ENCODE assay signal across 26 cellular contexts in the genomic region with DNA sequence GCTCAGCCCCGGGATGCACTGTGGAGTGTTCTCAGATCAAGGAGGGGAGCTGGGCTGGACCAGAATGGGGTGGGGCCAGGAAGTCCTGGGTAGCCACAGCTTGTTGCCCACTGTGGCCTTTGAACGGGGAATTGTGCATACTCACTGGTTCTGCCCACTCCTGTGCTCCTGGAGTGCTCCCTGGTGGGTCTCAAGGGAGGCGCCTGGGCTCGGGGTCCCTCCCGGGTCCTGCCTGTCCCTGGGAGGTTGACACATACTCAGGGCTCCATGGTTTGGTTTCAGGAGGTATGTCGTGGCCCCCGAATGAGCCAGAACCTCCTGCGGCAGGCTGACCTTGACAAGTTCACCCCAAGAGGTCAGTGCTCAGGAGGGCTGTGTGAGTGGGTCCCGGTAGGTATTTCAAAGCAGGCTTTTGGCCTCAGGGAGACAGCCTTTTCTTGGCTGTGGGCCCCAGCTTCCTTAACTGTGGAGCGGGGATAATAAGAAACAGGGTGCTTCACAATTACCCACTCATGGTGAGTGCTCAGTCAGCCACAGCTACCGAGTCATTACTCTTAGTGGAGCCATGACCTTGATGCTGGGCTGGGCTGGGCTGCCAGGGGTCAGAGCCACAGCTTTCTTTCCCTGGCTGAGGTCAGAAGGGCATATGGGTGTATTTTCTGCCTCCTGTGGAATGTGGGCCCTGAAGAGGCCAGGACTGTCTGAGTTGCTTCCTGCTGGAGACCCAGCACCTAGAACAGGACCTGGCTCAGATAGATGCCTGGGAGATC. TPM values are rescaled to one million over a fixed set of nuclear protein-coding genes. Genes with fewer than 3 reads are reported as not detected.
A peak's percentile ranks its signal among the peaks of the same experiment; 100 is the strongest.
DNase-seq lines count a peak whose midpoint lies in the region; ATAC-seq, FAIRE-seq and TF ChIP-seq lines count a peak whose summit lies in the region.
"Had no signal": no experiment of that assay in that cellular context is flagged by ENCODE, and none has a peak within 500 bp of the region (broad histone marks: within the 10 kb centered on the region; RNA-seq: fewer than 3 reads in every experiment).

No MANE protein-coding gene starts in this region.

- no peaks in the 10 kb centered on the region for H4K20me1 ChIP-seq in HepG2 (ENCODE audit: insufficient read depth, low read length)

- H2AFZ ChIP-seq in HepG2 (ENCODE audit: low read length) = no peak overlapping the region

- TF ChIP-seq CTCF in cardiac muscle cell (IDR thresholded peaks at IDR 0.05; ENCODE audit: low read depth, low read length) (no peak), left ventricle myocardium inferior (IDR thresholded peaks at IDR 0.05; ENCODE audit: borderline replicate concordance) (no peak), RWPE2 (IDR thresholded peaks at IDR 0.05; ENCODE audit: poor library complexity, severe bottlenecking) (no peak), HepG2 (CRISPR knock-in tag; IDR thresholded peaks at IDR 0.05) (peak; percentile 54)

- CTCF ChIA-PET in HepG2 (lab: Yijun Ruan, JAX; ENCODE audit: low intra/inter-chr PET ratio, low total read pairs) = no interaction called here
- CTCF ChIA-PET in activated CD8-positive, alpha-beta T cell treated with anti-CD3 and anti-CD28 coated beads, Interleukin-2, amount 10 ng/mL, durations not matched to agents 7 days and 5 days (lab: Charles Lee) = interaction anchor here (0.9 kb wide), 1 partner anchor 15 kb away, joined by 3 read pairs; no protein-coding TSS in a partner anchor

- BruUV-seq in HepG2 (replicated peaks; lab: Mats Ljungman, UMichigan) = no TSS peak

- peak overlapping the region; percentile 79 for H3K27ac ChIP-seq in cardiac muscle cell
- H3K27ac ChIP-seq in left ventricle myocardium inferior (replicated peaks) = no peak overlapping the region
- H3K27ac ChIP-seq in RWPE2 (ENCODE audit: poor library complexity, severe bottlenecking) = no peak overlapping the region
- H3K27ac ChIP-seq in HepG2 (ENCODE audit: extremely low read length, insufficient read depth, low read length) = no peak overlapping the region
- H3K27ac ChIP-seq: colonic mucosa, foreskin keratinocyte, SJSA1, testis, vagina had no signal

- no peak for TF ChIP-seq RAD21 in HepG2 (CRISPR knock-in tag; IDR thresholded peaks at IDR 0.05)

- H3K27me3 ChIP-seq in cardiac muscle cell = peaks cover 7% of the 10 kb centered on the region
- H3K27me3 ChIP-seq in left ventricle myocardium inferior (ENCODE audit: low read depth) = no peaks in the 10 kb centered on the region
- H3K27me3 ChIP-seq in RWPE2 (ENCODE audit: insufficient read depth, poor library complexity, severe bottlenecking) = no peaks in the 10 kb centered on the region
- H3K27me3 ChIP-seq in HepG2 (ENCODE audit: control insufficient read depth in 1 of 2, insufficient read depth in 2 of 2, low read length in 2 of 2) = no peaks in the 10 kb centered on the region
- H3K27me3 ChIP-seq: colonic mucosa, SJSA1, testis, vagina had no signal

- in situ Hi-C loops in HepG2 (cut with HindIII; ENCODE audit: extremely low pct_ligation_motif_present, low pct_unique_long_range_greater_than_20kb) = no loop called here

- H3K9me3 Mint-ChIP-seq in stimulated activated effector memory CD8-positive, alpha-beta T cell treated with anti-CD3 and anti-CD28 coated beads, Interleukin-12 subunit alpha, Interleukin-12 subunit beta, amount 100 ng/mL, for 72 hours = no peaks in the 10 kb centered on the region
- H3K9me3 Mint-ChIP-seq in activated CD8-positive, alpha-beta T cell treated with anti-CD3 and anti-CD28 coated beads, Interleukin-2, amount 10 ng/mL, durations not matched to agents 7 days and 5 days (ENCODE audit: insufficient read depth) = no peaks in the 10 kb centered on the region
- H3K9me3 Mint-ChIP-seq: effector memory CD8-positive, alpha-beta T cell; immature natural killer cell; T-helper 1 cell treated with Interleukin-12 subunit alpha and Interleukin-12 subunit beta and Interleukin-4 antibody, amounts not matched to agents 30 μg/mL and 1 μg/mL, for 36 hours had no signal

- peaks cover 14% of the 10 kb centered on the region for H3K4me1 ChIP-seq in cardiac muscle cell (ENCODE audit: low read depth)
- peaks cover 17% of the 10 kb centered on the region for H3K4me1 ChIP-seq in left ventricle myocardium inferior
- peaks cover 3% of the 10 kb centered on the region for H3K4me1 ChIP-seq in RWPE2 (ENCODE audit: insufficient read depth, poor library complexity, severe bottlenecking)
- peaks cover 42% of the 10 kb centered on the region for H3K4me1 ChIP-seq in HepG2 (ENCODE audit: insufficient read depth, low read length)
- H3K4me1 ChIP-seq: colonic mucosa, SJSA1, vagina had no signal

- no peak overlapping the region for H3K9ac ChIP-seq in HepG2 (ENCODE audit: insufficient read depth, low read depth, low read length)

- H3K27ac Mint-ChIP-seq in stimulated activated effector memory CD8-positive, alpha-beta T cell treated with anti-CD3 and anti-CD28 coated beads, Interleukin-12 subunit alpha, Interleukin-12 subunit beta, amount 100 ng/mL, for 72 hours = peak overlapping the region; percentile 41
- no peak overlapping the region for H3K27ac Mint-ChIP-seq in activated CD8-positive, alpha-beta T cell treated with anti-CD3 and anti-CD28 coated beads, Interleukin-2, amount 10 ng/mL, durations not matched to agents 7 days and 5 days
- H3K27ac Mint-ChIP-seq: T-helper 1 cell treated with Interleukin-12 subunit alpha and Interleukin-12 subunit beta and Interleukin-4 antibody, amounts not matched to agents 30 μg/mL and 1 μg/mL, for 36 hours had no signal

- no peaks in the 10 kb centered on the region for H3K36me3 Mint-ChIP-seq in stimulated activated effector memory CD8-positive, alpha-beta T cell treated with anti-CD3 and anti-CD28 coated beads, Interleukin-12 subunit alpha, Interleukin-12 subunit beta, amount 100 ng/mL, for 72 hours
- no peaks in the 10 kb centered on the region for H3K36me3 Mint-ChIP-seq in activated CD8-positive, alpha-beta T cell treated with anti-CD3 and anti-CD28 coated beads, Interleukin-2, amount 10 ng/mL, durations not matched to agents 7 days and 5 days (ENCODE audit: low read depth)

- no peak overlapping the region for H3K4me3 Mint-ChIP-seq in stimulated activated effector memory CD8-positive, alpha-beta T cell treated with anti-CD3 and anti-CD28 coated beads, Interleukin-12 subunit alpha, Interleukin-12 subunit beta, amount 100 ng/mL, for 72 hours
- no peak overlapping the region for H3K4me3 Mint-ChIP-seq in activated CD8-positive, alpha-beta T cell treated with anti-CD3 and anti-CD28 coated beads, Interleukin-2, amount 10 ng/mL, durations not matched to agents 7 days and 5 days
- H3K4me3 Mint-ChIP-seq: effector memory CD8-positive, alpha-beta T cell; immature natural killer cell; T-helper 1 cell treated with Interleukin-12 subunit alpha and Interleukin-12 subunit beta and Interleukin-4 antibody, amounts not matched to agents 30 μg/mL and 1 μg/mL, for 36 hours had no signal

- H3K4me1 Mint-ChIP-seq in stimulated activated effector memory CD8-positive, alpha-beta T cell treated with anti-CD3 and anti-CD28 coated beads, Interleukin-12 subunit alpha, Interleukin-12 subunit beta, amount 100 ng/mL, for 72 hours = peaks cover 9% of the 10 kb centered on the region
- no peaks in the 10 kb centered on the region for H3K4me1 Mint-ChIP-seq in activated CD8-positive, alpha-beta T cell treated with anti-CD3 and anti-CD28 coated beads, Interleukin-2, amount 10 ng/mL, durations not matched to agents 7 days and 5 days (ENCODE audit: low read depth)

- no peaks in the 10 kb centered on the region for H3K27me3 Mint-ChIP-seq in activated CD8-positive, alpha-beta T cell treated with anti-CD3 and anti-CD28 coated beads, Interleukin-2, amount 10 ng/mL, durations not matched to agents 7 days and 5 days (ENCODE audit: low read depth)
- H3K27me3 Mint-ChIP-seq: effector memory CD8-positive, alpha-beta T cell had no signal

- DNase-seq in cardiac muscle cell (ENCODE audit: low read depth in 1 of 2, low spot score in 1 of 2) = peak in 1 of 2 donors; percentile 44
- DNase-seq in left ventricle myocardium inferior = no peak
- no peak for DNase-seq in RWPE2 (ENCODE audit: low spot score)
- DNase-seq in HepG2 (ENCODE audit: low spot score) = peak; percentile 37
- DNase-seq in stimulated activated effector memory CD8-positive, alpha-beta T cell treated with anti-CD3 and anti-CD28 coated beads, Interleukin-12 subunit alpha, Interleukin-12 subunit beta, amount 100 ng/mL, for 72 hours (ENCODE audit: low spot score in 2 of 2) = no peak
- no peak for DNase-seq in activated CD8-positive, alpha-beta T cell treated with anti-CD3 and anti-CD28 coated beads, Interleukin-2, amount 10 ng/mL, durations not matched to agents 7 days and 5 days
- no peak for DNase-seq in foreskin melanocyte
- DNase-seq: amniotic stem cell; Caco-2; colonic mucosa; DMS79; effector memory CD8-positive, alpha-beta T cell; foreskin keratinocyte; GOT3; immature natural killer cell; NCI-H1048; NCI-H2029 treated with DMSO at 0.1 percent for 48 hours; NCI-H345; PC-3; small intestine; stimulated activated CD4-positive, alpha-beta T cell treated with anti-CD3 and anti-CD28 coated beads, Interleukin-1b, Interleukin-23, amount 100 ng/mL, for 48 hours; testis had no signal

- TF ChIP-seq POLR2A in HepG2 (IDR thresholded peaks at IDR 0.05; ENCODE audit: insufficient read depth in 1 of 2, low read depth in 2 of 2, low read length in 2 of 2) = no peak

- POLR2A ChIA-PET in HepG2 (lab: Yijun Ruan, JAX) = interaction anchor here (0.7 to 2.3 kb wide), 8 partner anchors 23 to 45 kb away, joined by 3 to 7 read pairs (median 5); a partner anchor contains a TSS
- POLR2A ChIA-PET in activated CD8-positive, alpha-beta T cell treated with anti-CD3 and anti-CD28 coated beads, Interleukin-2, amount 10 ng/mL, durations not matched to agents 7 days and 5 days (lab: Charles Lee) = no interaction called here

- TF ChIP-seq EP300 in HepG2 (IDR thresholded peaks at IDR 0.05; ENCODE audit: low read depth in 2 of 2, low read length in 2 of 2) (no peak), HepG2 (CRISPR knock-in tag; IDR thresholded peaks at IDR 0.05; ENCODE audit: borderline replicate concordance) (no peak)

- no peaks in the 10 kb centered on the region for H3K79me2 ChIP-seq in HepG2 (ENCODE audit: insufficient read depth, low read length)

- FAIRE-seq in HepG2 (lab: Jason Lieb, UNC) = peak; percentile 71
- FAIRE-seq: small intestine had no signal

- H3K36me3 ChIP-seq in cardiac muscle cell = no peaks in the 10 kb centered on the region
- no peaks in the 10 kb centered on the region for H3K36me3 ChIP-seq in left ventricle myocardium inferior
- no peaks in the 10 kb centered on the region for H3K36me3 ChIP-seq in RWPE2 (ENCODE audit: low read depth)
- no peaks in the 10 kb centered on the region for H3K36me3 ChIP-seq in HepG2 (replicated peaks in 1 of 2; ENCODE audit: control insufficient read depth in 1 of 2, insufficient read depth in 2 of 2, low read length in 2 of 2)
- H3K36me3 ChIP-seq: colonic mucosa, SJSA1, vagina had no signal

- ATAC-seq in RWPE2 (ENCODE audit: low read depth) = 0 out of 3 replicates have a peak, but pooled peaks have one; percentile 11
- peak; percentile 63 for ATAC-seq in HepG2
- no peak for ATAC-seq in stimulated activated effector memory CD8-positive, alpha-beta T cell treated with anti-CD3 and anti-CD28 coated beads, Interleukin-12 subunit alpha, Interleukin-12 subunit beta, amount 100 ng/mL, for 72 hours
- no peak for ATAC-seq in activated CD8-positive, alpha-beta T cell treated with anti-CD3 and anti-CD28 coated beads, Interleukin-2, amount 10 ng/mL, durations not matched to agents 7 days and 5 days
- ATAC-seq in HG02763 (IDR thresholded peaks at IDR 0.05; ENCODE audit: unreplicated experiment) = no peak
- ATAC-seq: effector memory CD8-positive, alpha-beta T cell; foreskin keratinocyte; PC-3 had no signal

- intact Hi-C loops in left ventricle myocardium inferior (cut with micrococcal nuclease) (no loop called here), HepG2 (cut with micrococcal nuclease; ENCODE audit: unreplicated experiment) (no loop called here)

- peak overlapping the region; percentile 34 for H3K4me2 ChIP-seq in HepG2 (ENCODE audit: low read depth, low read length)

- no peak overlapping the region for H3K4me3 ChIP-seq in cardiac muscle cell
- H3K4me3 ChIP-seq in left ventricle myocardium inferior = no peak overlapping the region
- H3K4me3 ChIP-seq in RWPE2 (ENCODE audit: severe bottlenecking) = no peak overlapping the region
- no peak overlapping the region for H3K4me3 ChIP-seq in HepG2 (replicated peaks in 1 of 3; ENCODE audit: insufficient read depth in 1 of 3, low read depth in 2 of 3, low read length in 3 of 3)
- H3K4me3 ChIP-seq: colonic mucosa, SJSA1, testis, vagina had no signal

- WGBS in HepG2 (ENCODE audit: low lambda C conversion rate) = 30% methylated on average over 2 of the region's 11 CpGs

- H3K9me3 ChIP-seq in cardiac muscle cell (ENCODE audit: low read depth) (no peaks in the 10 kb centered on the region), left ventricle myocardium inferior (replicated peaks) (no peaks in the 10 kb centered on the region), RWPE2 (ENCODE audit: severe bottlenecking) (no peaks in the 10 kb centered on the region), HepG2 (ENCODE audit: low read length) (no peaks in the 10 kb centered on the region)
- H3K9me3 ChIP-seq: Caco-2, colonic mucosa, SJSA1, testis, vagina had no signal

RNA-seq across cellular contexts. Expression of a gene that starts 7.6 kb away (rescaled TPM):
- total RNA-seq in cardiac muscle cell (3.2 and 3.6 TPM in 2 replicates), left ventricle myocardium inferior (2.2 TPM), HepG2 (2016; rRNA removed; fragmentation: Illumina TruSeq; extraction: Trizol) (0.42 and 0.64 TPM in 2 replicates)
- polyA plus RNA-seq in cardiac muscle cell (0.81 and 1.4 TPM in 2 replicates), HepG2 (2011; rRNA removed) (3.5 and 4.8 TPM in 2 replicates)
- under 0.01 and 0.35 TPM in 2 replicates for total RNA-seq in HepG2 (2016; cell fraction: cytosol; rRNA removed; fragmentation: Illumina TruSeq; extraction: Trizol; ENCODE audit: low read depth)
- 0.18 and 0.74 TPM in 2 replicates for total RNA-seq in HepG2 (2016; cell fraction: insoluble cytoplasmic fraction; rRNA removed; fragmentation: Illumina TruSeq; extraction: Trizol)
- total RNA-seq in HepG2 (2016; cell fraction: membrane; rRNA removed; fragmentation: Illumina TruSeq; extraction: Trizol) = 0.07 and 0.22 TPM in 2 replicates
- 1.7 and 2.1 TPM in 2 replicates for total RNA-seq in HepG2 (2016; cell fraction: nucleus; rRNA removed; fragmentation: Illumina TruSeq; extraction: Trizol)
- 0.85 and 1.5 TPM in 2 replicates for polyA plus RNA-seq in HepG2 (2011; cell fraction: cytosol; rRNA removed)
- polyA plus RNA-seq in HepG2 (2011; cell fraction: nucleus; rRNA removed) = 32.0 and 33.0 TPM in 2 replicates
- 2.0 and 3.0 TPM in 2 replicates for polyA plus RNA-seq in HepG2 (2012)
- 0.07 TPM in 1 of 2 replicates, not detected in the other for polyA plus RNA-seq in HepG2 (2016; cell fraction: cytosol; fragmentation: Illumina TruSeq; extraction: Trizol; ENCODE audit: low read depth)
- polyA plus RNA-seq in HepG2 (2016; cell fraction: insoluble cytoplasmic fraction; fragmentation: Illumina TruSeq; extraction: Trizol; ENCODE audit: low read depth) = 0.13 and 0.34 TPM in 2 replicates
- polyA plus RNA-seq in HepG2 (2016; cell fraction: membrane; fragmentation: Illumina TruSeq; extraction: Trizol; ENCODE audit: low read depth) = 0.09 and 0.14 TPM in 2 replicates
- 1.9 and 2.5 TPM in 2 replicates for polyA plus RNA-seq in HepG2 (2016; cell fraction: nucleus; fragmentation: Illumina TruSeq; extraction: Trizol; ENCODE audit: insufficient read depth, low read depth)
- polyA minus RNA-seq in HepG2 (2011; rRNA and poly(A)+ RNA removed; ENCODE audit: low replicate concordance) = 8.3 and 11.0 TPM in 2 replicates
- polyA minus RNA-seq in HepG2 (2011; cell fraction: cytosol; rRNA and poly(A)+ RNA removed) = 0.35 and 0.99 TPM in 2 replicates
- polyA minus RNA-seq in HepG2 (2011; cell fraction: nucleus; rRNA and poly(A)+ RNA removed) = 12.2 and 14.8 TPM in 2 replicates
- 10 to 100 TPM; 18.1 to 20.2 TPM for total RNA-seq in activated CD8-positive, alpha-beta T cell treated with anti-CD3 and anti-CD28 coated beads, Interleukin-2, amount 10 ng/mL, durations not matched to agents 7 days and 5 days

RNA-seq across cellular contexts. Expression of a gene that starts 36.1 kb away (rescaled TPM):
- 6.9 and 11.5 TPM in 2 replicates for total RNA-seq in cardiac muscle cell
- 1.2 and 8.6 TPM in 2 replicates for polyA plus RNA-seq in cardiac muscle cell
- total RNA-seq in left ventricle myocardium inferior = 4.0 TPM
- 91.7 and 126 TPM in 2 replicates for total RNA-seq in HepG2 (2016; rRNA removed; fragmentation: Illumina TruSeq; extraction: Trizol)
- 33.8 and 34.0 TPM in 2 replicates for total RNA-seq in HepG2 (2016; cell fraction: cytosol; rRNA removed; fragmentation: Illumina TruSeq; extraction: Trizol; ENCODE audit: low read depth)
- total RNA-seq in HepG2 (2016; cell fraction: insoluble cytoplasmic fraction; rRNA removed; fragmentation: Illumina TruSeq; extraction: Trizol) = 89.0 and 132 TPM in 2 replicates
- 68.4 and 70.3 TPM in 2 replicates for total RNA-seq in HepG2 (2016; cell fraction: membrane; rRNA removed; fragmentation: Illumina TruSeq; extraction: Trizol)
- total RNA-seq in HepG2 (2016; cell fraction: nucleus; rRNA removed; fragmentation: Illumina TruSeq; extraction: Trizol) = 155 and 170 TPM in 2 replicates
- polyA plus RNA-seq in HepG2 (2011; rRNA removed) = 70.0 and 102 TPM in 2 replicates
- polyA plus RNA-seq in HepG2 (2011; cell fraction: cytosol; rRNA removed) = 57.2 and 86.0 TPM in 2 replicates
- polyA plus RNA-seq in HepG2 (2011; cell fraction: nucleus; rRNA removed) = 489 and 498 TPM in 2 replicates
- 41.5 and 43.2 TPM in 2 replicates for polyA plus RNA-seq in HepG2 (2012)
- 21.7 and 24.0 TPM in 2 replicates for polyA plus RNA-seq in HepG2 (2016; cell fraction: cytosol; fragmentation: Illumina TruSeq; extraction: Trizol; ENCODE audit: low read depth)
- 64.0 and 68.6 TPM in 2 replicates for polyA plus RNA-seq in HepG2 (2016; cell fraction: insoluble cytoplasmic fraction; fragmentation: Illumina TruSeq; extraction: Trizol; ENCODE audit: low read depth)
- polyA plus RNA-seq in HepG2 (2016; cell fraction: membrane; fragmentation: Illumina TruSeq; extraction: Trizol; ENCODE audit: low read depth) = 44.9 and 46.0 TPM in 2 replicates
- polyA plus RNA-seq in HepG2 (2016; cell fraction: nucleus; fragmentation: Illumina TruSeq; extraction: Trizol; ENCODE audit: insufficient read depth, low read depth) = 216 and 226 TPM in 2 replicates
- 13.9 and 184 TPM in 2 replicates for polyA minus RNA-seq in HepG2 (2011; rRNA and poly(A)+ RNA removed; ENCODE audit: low replicate concordance)
- polyA minus RNA-seq in HepG2 (2011; cell fraction: cytosol; rRNA and poly(A)+ RNA removed) = 18.4 and 23.4 TPM in 2 replicates
- polyA minus RNA-seq in HepG2 (2011; cell fraction: nucleus; rRNA and poly(A)+ RNA removed) = 164 and 185 TPM in 2 replicates
- 10 to 100 TPM; 24.7 to 25.6 TPM for total RNA-seq in activated CD8-positive, alpha-beta T cell treated with anti-CD3 and anti-CD28 coated beads, Interleukin-2, amount 10 ng/mL, durations not matched to agents 7 days and 5 days

RNA-seq across cellular contexts. Expression of a gene that starts 45.3 kb away (rescaled TPM):
- 30.7 and 36.6 TPM in 2 replicates for total RNA-seq in cardiac muscle cell
- 35.4 and 49.0 TPM in 2 replicates for polyA plus RNA-seq in cardiac muscle cell
- total RNA-seq in left ventricle myocardium inferior = 61.6 TPM
- total RNA-seq in HepG2 (2016; rRNA removed; fragmentation: Illumina TruSeq; extraction: Trizol) = 59.5 and 62.0 TPM in 2 replicates
- total RNA-seq in HepG2 (2016; cell fraction: cytosol; rRNA removed; fragmentation: Illumina TruSeq; extraction: Trizol; ENCODE audit: low read depth) = 6.3 and 6.7 TPM in 2 replicates
- total RNA-seq in HepG2 (2016; cell fraction: insoluble cytoplasmic fraction; rRNA removed; fragmentation: Illumina TruSeq; extraction: Trizol) = 58.9 and 60.5 TPM in 2 replicates
- total RNA-seq in HepG2 (2016; cell fraction: membrane; rRNA removed; fragmentation: Illumina TruSeq; extraction: Trizol) = 27.7 and 28.8 TPM in 2 replicates
- 32.4 and 32.6 TPM in 2 replicates for total RNA-seq in HepG2 (2016; cell fraction: nucleus; rRNA removed; fragmentation: Illumina TruSeq; extraction: Trizol)
- polyA plus RNA-seq in HepG2 (2011; rRNA removed) = 39.1 and 41.9 TPM in 2 replicates
- 23.5 and 37.7 TPM in 2 replicates for polyA plus RNA-seq in HepG2 (2011; cell fraction: cytosol; rRNA removed)
- polyA plus RNA-seq in HepG2 (2011; cell fraction: nucleus; rRNA removed) = 10.7 and 14.5 TPM in 2 replicates
- polyA plus RNA-seq in HepG2 (2012) = 48.3 and 52.2 TPM in 2 replicates
- 3.6 and 4.2 TPM in 2 replicates for polyA plus RNA-seq in HepG2 (2016; cell fraction: cytosol; fragmentation: Illumina TruSeq; extraction: Trizol; ENCODE audit: low read depth)
- polyA plus RNA-seq in HepG2 (2016; cell fraction: insoluble cytoplasmic fraction; fragmentation: Illumina TruSeq; extraction: Trizol; ENCODE audit: low read depth) = 60.6 and 66.1 TPM in 2 replicates
- polyA plus RNA-seq in HepG2 (2016; cell fraction: membrane; fragmentation: Illumina TruSeq; extraction: Trizol; ENCODE audit: low read depth) = 13.9 and 15.0 TPM in 2 replicates
- polyA plus RNA-seq in HepG2 (2016; cell fraction: nucleus; fragmentation: Illumina TruSeq; extraction: Trizol; ENCODE audit: insufficient read depth, low read depth) = 38.8 and 40.8 TPM in 2 replicates
- 52.7 and 77.7 TPM in 2 replicates for polyA minus RNA-seq in HepG2 (2011; rRNA and poly(A)+ RNA removed; ENCODE audit: low replicate concordance)
- polyA minus RNA-seq in HepG2 (2011; cell fraction: cytosol; rRNA and poly(A)+ RNA removed) = 29.3 and 33.9 TPM in 2 replicates
- 28.7 and 33.2 TPM in 2 replicates for polyA minus RNA-seq in HepG2 (2011; cell fraction: nucleus; rRNA and poly(A)+ RNA removed)
- 100 to 1,000 TPM; 131 TPM for total RNA-seq in activated CD8-positive, alpha-beta T cell treated with anti-CD3 and anti-CD28 coated beads, Interleukin-2, amount 10 ng/mL, durations not matched to agents 7 days and 5 days

Comparison
In these comparisons a context has a peak if more than half of its experiments do, and no peak if none do; other contexts are left out.
1. ATAC-seq: peak in RWPE2 (single experiment) and HepG2 (single experiment); none in stimulated activated effector memory CD8-positive, alpha-beta T cell treated with anti-CD3 and anti-CD28 coated beads, Interleukin-12 subunit alpha, Interleukin-12 subunit beta, amount 100 ng/mL, for 72 hours (single experiment), activated CD8-positive, alpha-beta T cell treated with anti-CD3 and anti-CD28 coated beads, Interleukin-2, amount 10 ng/mL, durations not matched to agents 7 days and 5 days (single experiment) and HG02763 (single experiment).